ENCODE assay signal across 1 cellular context in the genomic region with DNA sequence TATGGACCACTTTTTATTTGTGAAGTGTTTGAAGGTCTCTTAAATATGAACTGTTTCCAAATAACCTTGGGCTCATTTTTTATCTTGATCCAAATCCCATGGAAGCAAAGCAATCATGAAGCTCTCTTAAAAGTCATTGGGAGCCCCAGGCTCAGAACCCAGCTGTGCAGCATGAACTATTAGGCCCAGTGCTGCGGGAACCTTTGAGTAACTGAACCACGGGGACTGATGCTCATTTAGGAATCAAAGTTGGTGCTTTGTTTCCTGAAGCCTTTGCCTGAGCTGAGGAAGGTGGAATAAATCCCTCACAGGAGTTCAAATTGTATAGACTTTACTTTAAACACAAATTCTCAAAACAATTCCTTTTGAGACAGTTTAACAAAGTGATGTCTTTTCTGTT.
TF ChIP-seq lines count a peak whose summit lies in the region.

No MANE protein-coding gene starts in this region.

TF ChIP-seq in GM23338, 12 proteins besides CTCF, POLR2A, EP300 and RAD21 (continued from another document):
- TF ChIP-seq, protein P1, sequence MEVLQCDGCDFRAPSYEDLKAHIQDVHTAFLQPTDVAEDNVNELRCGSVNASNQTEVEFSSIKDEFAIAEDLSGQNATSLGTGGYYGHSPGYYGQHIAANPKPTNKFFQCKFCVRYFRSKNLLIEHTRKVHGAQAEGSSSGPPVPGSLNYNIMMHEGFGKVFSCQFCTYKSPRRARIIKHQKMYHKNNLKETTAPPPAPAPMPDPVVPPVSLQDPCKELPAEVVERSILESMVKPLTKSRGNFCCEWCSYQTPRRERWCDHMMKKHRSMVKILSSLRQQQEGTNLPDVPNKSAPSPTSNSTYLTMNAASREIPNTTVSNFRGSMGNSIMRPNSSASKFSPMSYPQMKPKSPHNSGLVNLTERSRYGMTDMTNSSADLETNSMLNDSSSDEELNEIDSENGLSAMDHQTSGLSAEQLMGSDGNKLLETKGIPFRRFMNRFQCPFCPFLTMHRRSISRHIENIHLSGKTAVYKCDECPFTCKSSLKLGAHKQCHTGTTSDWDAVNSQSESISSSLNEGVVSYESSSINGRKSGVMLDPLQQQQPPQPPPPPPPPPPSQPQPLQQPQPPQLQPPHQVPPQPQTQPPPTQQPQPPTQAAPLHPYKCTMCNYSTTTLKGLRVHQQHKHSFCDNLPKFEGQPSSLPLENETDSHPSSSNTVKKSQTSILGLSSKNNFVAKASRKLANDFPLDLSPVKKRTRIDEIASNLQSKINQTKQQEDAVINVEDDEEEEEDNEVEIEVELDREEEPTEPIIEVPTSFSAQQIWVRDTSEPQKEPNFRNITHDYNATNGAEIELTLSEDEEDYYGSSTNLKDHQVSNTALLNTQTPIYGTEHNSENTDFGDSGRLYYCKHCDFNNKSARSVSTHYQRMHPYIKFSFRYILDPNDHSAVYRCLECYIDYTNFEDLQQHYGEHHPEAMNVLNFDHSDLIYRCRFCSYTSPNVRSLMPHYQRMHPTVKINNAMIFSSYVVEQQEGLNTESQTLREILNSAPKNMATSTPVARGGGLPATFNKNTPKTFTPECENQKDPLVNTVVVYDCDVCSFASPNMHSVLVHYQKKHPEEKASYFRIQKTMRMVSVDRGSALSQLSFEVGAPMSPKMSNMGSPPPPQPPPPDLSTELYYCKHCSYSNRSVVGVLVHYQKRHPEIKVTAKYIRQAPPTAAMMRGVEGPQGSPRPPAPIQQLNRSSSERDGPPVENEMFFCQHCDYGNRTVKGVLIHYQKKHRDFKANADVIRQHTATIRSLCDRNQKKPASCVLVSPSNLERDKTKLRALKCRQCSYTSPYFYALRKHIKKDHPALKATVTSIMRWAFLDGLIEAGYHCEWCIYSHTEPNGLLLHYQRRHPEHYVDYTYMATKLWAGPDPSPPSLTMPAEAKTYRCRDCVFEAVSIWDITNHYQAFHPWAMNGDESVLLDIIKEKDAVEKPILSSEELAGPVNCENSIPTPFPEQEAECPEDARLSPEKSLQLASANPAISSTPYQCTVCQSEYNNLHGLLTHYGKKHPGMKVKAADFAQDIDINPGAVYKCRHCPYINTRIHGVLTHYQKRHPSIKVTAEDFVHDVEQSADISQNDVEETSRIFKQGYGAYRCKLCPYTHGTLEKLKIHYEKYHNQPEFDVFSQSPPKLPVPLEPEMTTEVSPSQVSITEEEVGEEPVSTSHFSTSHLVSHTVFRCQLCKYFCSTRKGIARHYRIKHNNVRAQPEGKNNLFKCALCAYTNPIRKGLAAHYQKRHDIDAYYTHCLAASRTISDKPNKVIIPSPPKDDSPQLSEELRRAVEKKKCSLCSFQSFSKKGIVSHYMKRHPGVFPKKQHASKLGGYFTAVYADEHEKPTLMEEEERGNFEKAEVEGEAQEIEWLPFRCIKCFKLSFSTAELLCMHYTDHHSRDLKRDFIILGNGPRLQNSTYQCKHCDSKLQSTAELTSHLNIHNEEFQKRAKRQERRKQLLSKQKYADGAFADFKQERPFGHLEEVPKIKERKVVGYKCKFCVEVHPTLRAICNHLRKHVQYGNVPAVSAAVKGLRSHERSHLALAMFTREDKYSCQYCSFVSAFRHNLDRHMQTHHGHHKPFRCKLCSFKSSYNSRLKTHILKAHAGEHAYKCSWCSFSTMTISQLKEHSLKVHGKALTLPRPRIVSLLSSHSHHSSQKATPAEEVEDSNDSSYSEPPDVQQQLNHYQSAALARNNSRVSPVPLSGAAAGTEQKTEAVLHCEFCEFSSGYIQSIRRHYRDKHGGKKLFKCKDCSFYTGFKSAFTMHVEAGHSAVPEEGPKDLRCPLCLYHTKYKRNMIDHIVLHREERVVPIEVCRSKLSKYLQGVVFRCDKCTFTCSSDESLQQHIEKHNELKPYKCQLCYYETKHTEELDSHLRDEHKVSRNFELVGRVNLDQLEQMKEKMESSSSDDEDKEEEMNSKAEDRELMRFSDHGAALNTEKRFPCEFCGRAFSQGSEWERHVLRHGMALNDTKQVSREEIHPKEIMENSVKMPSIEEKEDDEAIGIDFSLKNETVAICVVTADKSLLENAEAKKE (CRISPR knock-in tag; IDR thresholded peaks at IDR 0.05), result no peak
- TF ChIP-seq NANOG (IDR thresholded peaks at IDR 0.05; ENCODE audit: borderline replicate concordance) (no peak), POLR2AphosphoS5 (IDR thresholded peaks at IDR 0.05; ENCODE audit: low read depth) (no peak), EZH2phosphoT487 (IDR thresholded peaks at IDR 0.05; ENCODE audit: unreplicated experiment) (no peak), ZNF114 (CRISPR knock-in tag; IDR thresholded peaks at IDR 0.05) (no peak), JUNB (IDR thresholded peaks at IDR 0.05; ENCODE audit: unreplicated experiment) (no peak), EZH2 (IDR thresholded peaks at IDR 0.05; ENCODE audit: low read depth, unreplicated experiment) (no peak), ZNF331 (CRISPR knock-in tag; IDR thresholded peaks at IDR 0.05; ENCODE audit: low read depth) (no peak), CREB1 (CRISPR knock-in tag; IDR thresholded peaks at IDR 0.05; ENCODE audit: low read depth) (no peak)
- TF ChIP-seq, protein P2, sequence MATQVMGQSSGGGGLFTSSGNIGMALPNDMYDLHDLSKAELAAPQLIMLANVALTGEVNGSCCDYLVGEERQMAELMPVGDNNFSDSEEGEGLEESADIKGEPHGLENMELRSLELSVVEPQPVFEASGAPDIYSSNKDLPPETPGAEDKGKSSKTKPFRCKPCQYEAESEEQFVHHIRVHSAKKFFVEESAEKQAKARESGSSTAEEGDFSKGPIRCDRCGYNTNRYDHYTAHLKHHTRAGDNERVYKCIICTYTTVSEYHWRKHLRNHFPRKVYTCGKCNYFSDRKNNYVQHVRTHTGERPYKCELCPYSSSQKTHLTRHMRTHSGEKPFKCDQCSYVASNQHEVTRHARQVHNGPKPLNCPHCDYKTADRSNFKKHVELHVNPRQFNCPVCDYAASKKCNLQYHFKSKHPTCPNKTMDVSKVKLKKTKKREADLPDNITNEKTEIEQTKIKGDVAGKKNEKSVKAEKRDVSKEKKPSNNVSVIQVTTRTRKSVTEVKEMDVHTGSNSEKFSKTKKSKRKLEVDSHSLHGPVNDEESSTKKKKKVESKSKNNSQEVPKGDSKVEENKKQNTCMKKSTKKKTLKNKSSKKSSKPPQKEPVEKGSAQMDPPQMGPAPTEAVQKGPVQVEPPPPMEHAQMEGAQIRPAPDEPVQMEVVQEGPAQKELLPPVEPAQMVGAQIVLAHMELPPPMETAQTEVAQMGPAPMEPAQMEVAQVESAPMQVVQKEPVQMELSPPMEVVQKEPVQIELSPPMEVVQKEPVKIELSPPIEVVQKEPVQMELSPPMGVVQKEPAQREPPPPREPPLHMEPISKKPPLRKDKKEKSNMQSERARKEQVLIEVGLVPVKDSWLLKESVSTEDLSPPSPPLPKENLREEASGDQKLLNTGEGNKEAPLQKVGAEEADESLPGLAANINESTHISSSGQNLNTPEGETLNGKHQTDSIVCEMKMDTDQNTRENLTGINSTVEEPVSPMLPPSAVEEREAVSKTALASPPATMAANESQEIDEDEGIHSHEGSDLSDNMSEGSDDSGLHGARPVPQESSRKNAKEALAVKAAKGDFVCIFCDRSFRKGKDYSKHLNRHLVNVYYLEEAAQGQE (IDR thresholded peaks at IDR 0.05; ENCODE audit: unreplicated experiment), result no peak
